Comparison of ENCODE assay signal across 8 cellular contexts in genomic region chr1:227947678-227948492, GRCh38. TPM values are rescaled to one million over a fixed set of nuclear protein-coding genes. Genes with fewer than 3 reads are reported as not detected.
A peak's percentile ranks its signal among the peaks of the same experiment; 100 is the strongest.
DNase-seq lines count a peak whose midpoint lies in the region; ATAC-seq and TF ChIP-seq lines count a peak whose summit lies in the region.

TSS of gene WNT9A (minus strand) at chr1:227947932. CDS start at chr1:227947887, 45 bp downstream.

- H3K27me3 Mint-ChIP-seq in activated naive CD8-positive, alpha-beta T cell treated with anti-CD3 and anti-CD28 coated beads, Interleukin-2, amount 50 U/mL, for 24 hours, result peaks cover 20% of the 10 kb centered on the region
- peaks cover 38% of the 10 kb centered on the region for H3K27me3 Mint-ChIP-seq in progenitor cell of endocrine pancreas

- in situ Hi-C loops in ACHN (cut with HindIII; ENCODE audit: low pct_ligation_motif_present, low pct_unique_long_range_greater_than_20kb, low sequenced_read_pairs), result loop anchor here (25.0 kb wide), 2 partner anchors 186 to 486 kb away; no protein-coding TSS in a partner anchor

- CTCF ChIA-PET in GM10248 (lab: Yijun Ruan, JAX), result interaction anchor here (0.7 to 2.0 kb wide), 4 partner anchors 183 to 466 kb away, joined by 3 to 7 read pairs (median 4); no protein-coding TSS in a partner anchor

- H3K4me3 Mint-ChIP-seq in activated naive CD8-positive, alpha-beta T cell treated with anti-CD3 and anti-CD28 coated beads, Interleukin-2, amount 50 U/mL, for 24 hours, result peak within 1 kb of the TSS; percentile 65
- peak within 1 kb of the TSS; percentile 72 for H3K4me3 Mint-ChIP-seq in progenitor cell of endocrine pancreas (ENCODE audit: low read depth)

- ATAC-seq in activated naive CD8-positive, alpha-beta T cell treated with anti-CD3 and anti-CD28 coated beads, Interleukin-2, amount 50 U/mL, for 24 hours, result peak; percentile 13
- no peak for ATAC-seq in HG02970 (IDR thresholded peaks at IDR 0.05; ENCODE audit: low FRiP score, unreplicated experiment)

- H3K36me3 Mint-ChIP-seq in activated naive CD8-positive, alpha-beta T cell treated with anti-CD3 and anti-CD28 coated beads, Interleukin-2, amount 50 U/mL, for 24 hours (ENCODE audit: low read depth), result no peaks in the 10 kb centered on the region
- no peaks in the 10 kb centered on the region for H3K36me3 Mint-ChIP-seq in progenitor cell of endocrine pancreas (ENCODE audit: insufficient read depth)

- peaks cover 8% of the 10 kb centered on the region for H3K4me1 Mint-ChIP-seq in activated naive CD8-positive, alpha-beta T cell treated with anti-CD3 and anti-CD28 coated beads, Interleukin-2, amount 50 U/mL, for 24 hours
- peaks cover 1% of the 10 kb centered on the region for H3K4me1 Mint-ChIP-seq in progenitor cell of endocrine pancreas (ENCODE audit: low read depth)

- H3K9me3 Mint-ChIP-seq in activated naive CD8-positive, alpha-beta T cell treated with anti-CD3 and anti-CD28 coated beads, Interleukin-2, amount 50 U/mL, for 24 hours, result no peaks in the 10 kb centered on the region
- H3K9me3 Mint-ChIP-seq in progenitor cell of endocrine pancreas (ENCODE audit: low read depth), result no peaks in the 10 kb centered on the region

- no peak within 1 kb of the TSS for H3K27ac Mint-ChIP-seq in activated naive CD8-positive, alpha-beta T cell treated with anti-CD3 and anti-CD28 coated beads, Interleukin-2, amount 50 U/mL, for 24 hours
- H3K27ac Mint-ChIP-seq in progenitor cell of endocrine pancreas, result peak within 1 kb of the TSS; percentile 63

- DNase-seq in ACHN (peak; percentile 28), GM10248 (ENCODE audit: extremely low spot score) (peak; percentile 62), NCI-H1436 treated with DMSO at 0.1 percent for 48 hours (lab: John Stamatoyannopoulos, UW) (peak; percentile 19), cardiac septum (ENCODE audit: low spot score) (peak; percentile 76), progenitor cell of endocrine pancreas (ENCODE audit: low spot score, unreplicated experiment) (peak; percentile 39), GM19238 (ENCODE audit: insufficient read length, low spot score) (no peak)
- DNase-seq in activated naive CD8-positive, alpha-beta T cell treated with anti-CD3 and anti-CD28 coated beads, Interleukin-2, amount 50 U/mL, for 24 hours, result no peak

- POLR2A ChIA-PET in GM10248 (lab: Yijun Ruan, JAX), result no interaction called here

- TF ChIP-seq CTCF in GM10248 (IDR thresholded peaks at IDR 0.05; ENCODE audit: control extremely low read depth, extremely low read depth, low read depth, missing control alignments) (no peak), progenitor cell of endocrine pancreas (IDR thresholded peaks at IDR 0.05; ENCODE audit: unreplicated experiment) (no peak)

- intact Hi-C loops in cardiac septum (cut with DNase I), result loop anchor here (2.0 kb wide), 3 partner anchors 161 to 467 kb away; partner anchors contain the start of genes JMJD4 and SNAP47

RNA-seq across cellular contexts. Expression of gene WNT9A, which starts in this region (rescaled TPM):
- 6.5 TPM for total RNA-seq in cardiac septum
- 1.2 TPM in 2 replicates for total RNA-seq in progenitor cell of endocrine pancreas

Comparison
In these comparisons a context has a peak if more than half of its experiments do, and no peak if none do; other contexts are left out.
1. DNase-seq: peak in ACHN (single experiment), GM10248 (single experiment), NCI-H1436 treated with DMSO at 0.1 percent for 48 hours (single experiment), cardiac septum (single experiment) and progenitor cell of endocrine pancreas (single experiment); none in activated naive CD8-positive, alpha-beta T cell treated with anti-CD3 and anti-CD28 coated beads, Interleukin-2, amount 50 U/mL, for 24 hours (single experiment) and GM19238 (single experiment).